Comparison of ENCODE assay signal across 8 cellular contexts in genomic region chr17:68771867-68772515, GRCh38.
DNase-seq lines count a peak whose midpoint lies in the region; ATAC-seq, FAIRE-seq and TF ChIP-seq lines count a peak whose summit lies in the region.

No MANE protein-coding gene starts in this region.

- no peak overlapping the region for H3K9ac ChIP-seq in DND-41 (ENCODE audit: low read depth, low read length)

- H3K79me2 ChIP-seq in DND-41 (ENCODE audit: insufficient read depth, low read length) = no peaks in the 10 kb centered on the region

- no peaks in the 10 kb centered on the region for H3K4me1 ChIP-seq in DND-41 (ENCODE audit: insufficient read depth, low read length)
- H3K4me1 ChIP-seq in muscle layer of duodenum (ENCODE audit: control insufficient read depth in 1 of 2, insufficient read depth in 2 of 2, low read length in 2 of 2) = no peaks in the 10 kb centered on the region

- TF ChIP-seq CTCF in DND-41 (IDR thresholded peaks at IDR 0.05; ENCODE audit: borderline replicate concordance, extremely low read depth, low read length, poor library complexity, severe bottlenecking) = peak; percentile 75
- peak; percentile 34 for TF ChIP-seq CTCF in GM20000 (IDR thresholded peaks at IDR 0.05; ENCODE audit: extremely low read depth, missing control alignments)
- peak; percentile 71 for TF ChIP-seq CTCF in RWPE1 (conservative IDR thresholded peaks at IDR 0.05; ENCODE audit: low read depth)
- TF ChIP-seq CTCF in epithelial cell of proximal tubule (conservative IDR thresholded peaks at IDR 0.05; ENCODE audit: low read depth, low read length) = peak; percentile 79

- CTCF ChIA-PET in RWPE1 (lab: Yijun Ruan, JAX) = interaction anchor here (0.6 to 1.5 kb wide), 9 partner anchors 10 to 475 kb away, joined by 3 to 13 read pairs (median 3); no protein-coding TSS in a partner anchor

- H3K27me3 ChIP-seq in DND-41 (ENCODE audit: insufficient read depth, low read length, poor library complexity) (no peaks in the 10 kb centered on the region), muscle layer of duodenum (ENCODE audit: low read depth, low read length) (no peaks in the 10 kb centered on the region)

- no peak for FAIRE-seq in HTR-8/SVneo (lab: Jason Lieb, UNC)

- POLR2A ChIA-PET in RWPE1 (lab: Yijun Ruan, JAX; ENCODE audit: low non-redundant PET) = no interaction called here

- H4K20me1 ChIP-seq in DND-41 (ENCODE audit: insufficient read depth, low read length) = no peaks in the 10 kb centered on the region

- no peak overlapping the region for H3K27ac ChIP-seq in DND-41 (ENCODE audit: low read length)
- H3K27ac ChIP-seq in RWPE1 = no peak overlapping the region
- no peak overlapping the region for H3K27ac ChIP-seq in muscle layer of duodenum (ENCODE audit: low read length)

- H2AFZ ChIP-seq in DND-41 (ENCODE audit: low read depth, low read length) = no peak overlapping the region

- H3K36me3 ChIP-seq in DND-41 (ENCODE audit: insufficient read depth, low read length) (no peaks in the 10 kb centered on the region), muscle layer of duodenum (ENCODE audit: control insufficient read depth in 1 of 2, insufficient read depth in 2 of 2, low read length in 2 of 2) (no peaks in the 10 kb centered on the region)

- peak; percentile 66 for ATAC-seq in DND-41 (ENCODE audit: insufficient read depth, low read depth)
- no peak for ATAC-seq in GM19455 (IDR thresholded peaks at IDR 0.05; ENCODE audit: unreplicated experiment)

- H3K4me2 ChIP-seq in DND-41 (ENCODE audit: insufficient read depth, low read length) = no peak overlapping the region; the same call in 1 of the 2 replicates

- no peak overlapping the region for H3K4me3 ChIP-seq in DND-41 (ENCODE audit: low read depth in 1 of 2, low read length in 2 of 2)
- H3K4me3 ChIP-seq in epithelial cell of proximal tubule (ENCODE audit: low read depth, low read length) = peak overlapping the region; percentile 20
- H3K4me3 ChIP-seq in muscle layer of duodenum (ENCODE audit: low read depth in 1 of 2, low read length in 2 of 2) = peak overlapping the region; percentile 25 to 45

- DNase-seq in DND-41 (peak; percentile 21), GM20000 (ENCODE audit: low spot score) (peak; percentile 39), HTR-8/SVneo (ENCODE audit: insufficient read length, low spot score) (peak; percentile 67), RWPE1 (ENCODE audit: low spot score) (peak; percentile 38), epithelial cell of proximal tubule (ENCODE audit: low read depth) (no peak), DMS153 (lab: John Stamatoyannopoulos, UW) (no peak)

- H3K9me3 ChIP-seq in DND-41 (ENCODE audit: insufficient read depth, low read length, severe bottlenecking) = no peaks in the 10 kb centered on the region
- H3K9me3 ChIP-seq in muscle layer of duodenum (ENCODE audit: control insufficient read depth in 1 of 2, low read length in 2 of 2) = no peaks in the 10 kb centered on the region

Comparison
In these comparisons a context has a peak if more than half of its experiments do, and no peak if none do; other contexts are left out.
1. DNase-seq: peak in DND-41 (single experiment), GM20000 (single experiment), HTR-8/SVneo (single experiment) and RWPE1 (single experiment); none in epithelial cell of proximal tubule (single experiment) and DMS153 (single experiment).
2. H3K4me3 ChIP-seq: peak in epithelial cell of proximal tubule (single experiment) and muscle layer of duodenum (2 of 2); none in DND-41 (0 of 2).
3. Peak in every context shown above with its lines, with median percentiles within 50 percentile points of each other: CTCF ChIP-seq.